ENCODE assay signal across 27 cellular contexts in genomic region chr2:196338440-196338839, GRCh38.
"Had no signal": no experiment of that assay in that cellular context is flagged by ENCODE, and none has a peak within 500 bp of the region (broad histone marks: within the 10 kb centered on the region; RNA-seq: fewer than 3 reads in every experiment).

No MANE protein-coding gene starts in this region.

- H3K36me3 ChIP-seq: lower lobe of right lung, pancreas, prostate gland, thyroid gland, transverse colon, vagina had no signal

- DNase-seq: kidney glomerular epithelial cell; left cardiac atrium; lower lobe of right lung; mammary epithelial cell; mesenchymal stem cell; naive thymus-derived CD8-positive, alpha-beta T cell; nucleus accumbens; pancreas; posterior cingulate gyrus; retina; right cardiac atrium; small intestine; spleen; stimulated activated CD4-positive, alpha-beta T cell treated with anti-CD3 and anti-CD28 coated beads, Interleukin-4, amount 100 ng/mL, for 4 hours; stimulated activated CD8-positive, alpha-beta memory T cell treated with anti-CD3 and anti-CD28 coated beads, Interleukin-4, amount 100 ng/mL, for 48 hours; stimulated activated naive CD4-positive, alpha-beta T cell treated with Interleukin-2 at 50 U/mL for 16 hours; stimulated activated naive CD8-positive, alpha-beta T cell treated with anti-CD3 and anti-CD28 coated beads, Interleukin-15, amount 100 ng/mL, for 72 hours; testis; thyroid gland; transverse colon; upper lobe of left lung had no signal

- H3K27ac ChIP-seq: lower lobe of right lung, pancreas, prostate gland, spleen, testis, thyroid gland, transverse colon, vagina had no signal

- FAIRE-seq: keratinocyte, pancreas, small intestine had no signal

- H3K9me3 ChIP-seq: lower lobe of right lung, pancreas, prostate gland, spleen, testis, thyroid gland, transverse colon, upper lobe of left lung, vagina had no signal

- H3K4me1 ChIP-seq: lower lobe of right lung, pancreas, prostate gland, testis, thyroid gland, transverse colon, vagina had no signal

- H3K4me3 ChIP-seq: lower lobe of right lung, pancreas, prostate gland, spleen, testis, thyroid gland, transverse colon, upper lobe of left lung, vagina had no signal

- ATAC-seq: left cardiac atrium; left lobe of liver; lower lobe of right lung; naive thymus-derived CD8-positive, alpha-beta T cell; pancreas; right cardiac atrium; sciatic nerve; stimulated activated memory B cell treated with anti-CD40 and anti-IgM and Interleukin-4, amounts not matched to agents 10 μg/mL and 1 μg/mL and 100 μg/mL, for 72 hours; stimulated activated naive CD8-positive, alpha-beta T cell treated with anti-CD3 and anti-CD28 coated beads, Interleukin-15, amount 100 ng/mL, for 72 hours had no signal

- H3K27me3 ChIP-seq: pancreas, spleen, testis, thyroid gland, transverse colon, upper lobe of left lung, vagina had no signal
